In genomic region chr11:235180-235997, GRCh38 we compare ENCODE assay signal across 6 cellular contexts. TPM values are rescaled to one million over a fixed set of nuclear protein-coding genes. Genes with fewer than 3 reads are reported as not detected.
DNase-seq lines count a peak whose midpoint lies in the region; ATAC-seq and TF ChIP-seq lines count a peak whose summit lies in the region.

No MANE protein-coding gene starts in this region.

- TF ChIP-seq POLR2A in GM18505 (IDR thresholded peaks at IDR 0.05; ENCODE audit: borderline replicate concordance, extremely low read depth, insufficient read depth, insufficient read length) = no peak

- H3K9me3 ChIP-seq in ES-I3 (ENCODE audit: control insufficient read depth, insufficient read depth, low read length) (no peaks in the 10 kb centered on the region), osteoblast (ENCODE audit: low read depth, low read length) (no peaks in the 10 kb centered on the region)

- H3K4me1 ChIP-seq in ES-I3 (ENCODE audit: insufficient read depth, low read length) (peaks cover 3% of the 10 kb centered on the region; the same call in 1 of the 2 replicates), osteoblast (ENCODE audit: insufficient read depth, low read length) (peaks cover 19% of the 10 kb centered on the region)

- TF ChIP-seq CTCF in osteoblast (IDR thresholded peaks at IDR 0.05; ENCODE audit: extremely low read depth, low read depth, low read length) = no peak

- peaks cover 43% of the 10 kb centered on the region for H3K79me2 ChIP-seq in osteoblast (ENCODE audit: insufficient read depth, low read length)

- DNase-seq in Jurkat, Clone E6-1 (ENCODE audit: low read depth, low spot score) = no peak
- DNase-seq in caudate nucleus (lab: John Stamatoyannopoulos, UW) = no peak
- no peak for DNase-seq in osteoblast (ENCODE audit: insufficient read length, low spot score, missing footprints)
- no peak for DNase-seq in effector CD4-positive, alpha-beta T cell

- H3K4me3 ChIP-seq in Jurkat, Clone E6-1 (ENCODE audit: low read length) = peak overlapping the region; percentile 84
- H3K4me3 ChIP-seq in osteoblast (ENCODE audit: insufficient read depth, low read length) = peak overlapping the region; percentile 91

- H2AFZ ChIP-seq in osteoblast (ENCODE audit: low read length) = peak overlapping the region; percentile 95

- peak overlapping the region; percentile 96 for H3K4me2 ChIP-seq in osteoblast (ENCODE audit: insufficient read depth, low read length)

- no peaks in the 10 kb centered on the region for H3K27me3 ChIP-seq in osteoblast (ENCODE audit: insufficient read depth, low read length)

- peak overlapping the region; percentile 94 for H3K9ac ChIP-seq in ES-I3 (ENCODE audit: low read depth, low read length)

- H3K36me3 ChIP-seq in ES-I3 (ENCODE audit: insufficient read depth, low read length) (peaks cover 4% of the 10 kb centered on the region; the same call in 1 of the 2 replicates), osteoblast (ENCODE audit: insufficient read depth, low read length) (peaks cover 9% of the 10 kb centered on the region)

- peaks cover 16% of the 10 kb centered on the region for H4K20me1 ChIP-seq in osteoblast (ENCODE audit: insufficient read depth, low read length)

- H3K27ac ChIP-seq in caudate nucleus (ENCODE audit: low read depth, low read length) = peak overlapping the region; percentile 76
- peak overlapping the region; percentile 66 for H3K27ac ChIP-seq in osteoblast (ENCODE audit: low read depth, low read length)

- no peak for ATAC-seq in GM18505 (IDR thresholded peaks at IDR 0.05; ENCODE audit: unreplicated experiment)

RNA-seq across cellular contexts. Expression of gene SIRT3, which starts 0.8 kb away (rescaled TPM):
- 16.6 TPM for polyA plus RNA-seq in Jurkat, Clone E6-1 (2012; ENCODE audit: insufficient read depth, insufficient read length)
- total RNA-seq in osteoblast = 10.9 and 11.2 TPM in 2 replicates

RNA-seq across cellular contexts. Expression of gene PSMD13, which starts 1.4 kb away (rescaled TPM):
- polyA plus RNA-seq in Jurkat, Clone E6-1 (2012; ENCODE audit: insufficient read depth, insufficient read length) = 223 TPM
- total RNA-seq in osteoblast = 110 and 117 TPM in 2 replicates

RNA-seq across cellular contexts. Expression of gene RIC8A, which starts 27.9 kb away (rescaled TPM):
- polyA plus RNA-seq in Jurkat, Clone E6-1 (2012; ENCODE audit: insufficient read depth, insufficient read length) = 88.6 TPM
- total RNA-seq in osteoblast = 128 and 134 TPM in 2 replicates

RNA-seq across cellular contexts. Expression of gene BET1L, which starts 28.2 kb away (rescaled TPM):
- 28.3 TPM for polyA plus RNA-seq in Jurkat, Clone E6-1 (2012; ENCODE audit: insufficient read depth, insufficient read length)
- 24.6 and 25.6 TPM in 2 replicates for total RNA-seq in osteoblast

RNA-seq across cellular contexts. Expression of gene SCGB1C1, which starts 42.5 kb away (rescaled TPM):
- polyA plus RNA-seq in Jurkat, Clone E6-1 (2012; ENCODE audit: insufficient read depth, insufficient read length) = not detected
- not detected in 2 replicates for total RNA-seq in osteoblast
